6 cellular contexts compared by ENCODE assay signal in the genomic region with DNA sequence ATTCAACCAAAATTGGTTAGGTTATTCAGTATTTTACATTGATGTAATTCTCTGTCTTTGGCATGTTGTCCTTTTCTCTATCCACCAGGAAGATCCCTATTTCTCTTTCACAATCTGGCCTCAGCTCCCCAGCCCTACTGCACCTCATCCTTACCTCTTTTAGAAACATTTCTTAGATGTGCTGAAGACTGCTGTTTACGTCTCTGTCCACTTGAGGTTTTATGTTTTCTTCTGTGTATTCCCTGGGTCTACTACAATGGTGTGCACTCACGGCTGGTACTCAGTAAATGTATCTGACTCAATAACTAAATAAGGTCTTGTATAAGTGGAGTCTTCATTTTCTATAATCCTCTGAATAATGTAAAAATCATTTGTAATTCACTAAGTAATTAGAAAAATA.
"Had no signal": no experiment of that assay in that cellular context is flagged by ENCODE, and none has a peak within 500 bp of the region (broad histone marks: within the 10 kb centered on the region; RNA-seq: fewer than 3 reads in every experiment).

No MANE protein-coding gene starts in this region.

- H3K9me3 ChIP-seq: HAP-1 had no signal

- H3K27ac ChIP-seq: GM23248 had no signal

- H3K4me3 ChIP-seq: GM23248, HAP-1, K562 had no signal

- H2AFZ ChIP-seq: GM23248 had no signal

- H3K4me1 ChIP-seq: HAP-1 had no signal

- DNase-seq: GM23248, GOT3, H7, IMR-90 had no signal

- H3K36me3 ChIP-seq: HAP-1 had no signal
